ENCODE assay signal across 8 cellular contexts in genomic region chr10:50067546-50068351, GRCh38. TPM values are rescaled to one million over a fixed set of nuclear protein-coding genes. Genes with fewer than 3 reads are reported as not detected.
A peak's percentile ranks its signal among the peaks of the same experiment; 100 is the strongest.
DNase-seq lines count a peak whose midpoint lies in the region; ATAC-seq and TF ChIP-seq lines count a peak whose summit lies in the region.
"Not testable (repeated sequence)": the region's sequence is repeated elsewhere in the genome, so short reads cannot be mapped to it uniquely, and the experiment has no call there.

TSS of gene WASHC2A (plus strand) at chr10:50067954. CDS start at chr10:50068006, 52 bp downstream.

- H3K27me3 ChIP-seq in kidney epithelial cell (ENCODE audit: control insufficient read depth, insufficient read depth, low read length) = not testable (repeated sequence)

- DNase-seq in AG09309 (ENCODE audit: low read depth); kidney epithelial cell (ENCODE audit: low read depth): not testable (repeated sequence)
- DNase-seq in NCI-H460 (ENCODE audit: extremely low read depth, low read depth) (peak; percentile 79), cerebellum (ENCODE audit: low spot score) (peak; percentile 58)
- peak; percentile 74 to 93 for DNase-seq in activated CD4-positive, alpha-beta T cell treated with anti-CD3 and anti-CD28 coated beads for 24 hours (ENCODE audit: low read depth in 2 of 2)
- peak; percentile 93 for DNase-seq in stimulated activated CD4-positive, alpha-beta T cell treated with anti-CD3 and anti-CD28 coated beads, Interleukin-15, amount 100 ng/mL, for 24 hours

- H3K4me3 ChIP-seq in AG09309 (ENCODE audit: control insufficient read depth, low read depth, low read length) (peak within 1 kb of the TSS; percentile 70), kidney epithelial cell (ENCODE audit: low read depth, low read length) (peak within 1 kb of the TSS; percentile 50)

- TF ChIP-seq CTCF in AG09309 (IDR thresholded peaks at IDR 0.05; ENCODE audit: control insufficient read depth, insufficient read depth, low read depth, low read length, missing control alignments); kidney epithelial cell (IDR thresholded peaks at IDR 0.05; ENCODE audit: insufficient read depth, low read length, poor library complexity, severe bottlenecking): not testable (repeated sequence)

- peak; percentile 93 for ATAC-seq in GM19043 (IDR thresholded peaks at IDR 0.05; ENCODE audit: low read depth, unreplicated experiment)
- ATAC-seq in HG03280 (IDR thresholded peaks at IDR 0.05; ENCODE audit: unreplicated experiment) = peak; percentile 90

- not testable (repeated sequence) for H3K36me3 ChIP-seq in kidney epithelial cell (ENCODE audit: control insufficient read depth, insufficient read depth, low read length)

RNA-seq across cellular contexts. Expression of gene WASHC2A, which starts in this region (rescaled TPM):
- 21.3 and 34.6 TPM in 2 replicates for total RNA-seq in NCI-H460 (2014; rRNA removed; shearing (Covaris generic))
- 16.0 and 28.4 TPM in 2 replicates for polyA plus RNA-seq in NCI-H460 (2014; cell fraction: nucleus; rRNA removed)
- total RNA-seq in cerebellum (33.2 TPM), kidney epithelial cell (52.6 and 53.7 TPM in 2 replicates)
